ENCODE assay signal across 28 cellular contexts in genomic region chrX:39137363-39137954, GRCh38.
"Had no signal": no experiment of that assay in that cellular context is flagged by ENCODE, and none has a peak within 500 bp of the region (broad histone marks: within the 10 kb centered on the region; RNA-seq: fewer than 3 reads in every experiment).

No MANE protein-coding gene starts in this region.

- H3K27ac ChIP-seq: colonic mucosa, esophagus muscularis mucosa, foreskin keratinocyte, gastroesophageal sphincter, heart left ventricle, hepatocyte, lower lobe of right lung, psoas muscle, sigmoid colon, thoracic aorta, tibial nerve, upper lobe of left lung, uterus had no signal

- ATAC-seq: foreskin keratinocyte; gastroesophageal sphincter; heart left ventricle; left colon; left ventricle myocardium superior; lower lobe of right lung; naive thymus-derived CD8-positive, alpha-beta T cell; psoas muscle; right cardiac atrium; stimulated activated effector memory CD8-positive, alpha-beta T cell treated with anti-CD3 and anti-CD28 coated beads, Interleukin-12 subunit alpha, Interleukin-12 subunit beta, amount 100 ng/mL, for 72 hours had no signal

- H3K36me3 Mint-ChIP-seq: naive thymus-derived CD8-positive, alpha-beta T cell; stimulated activated effector memory CD8-positive, alpha-beta T cell treated with anti-CD3 and anti-CD28 coated beads, Interleukin-12 subunit alpha, Interleukin-12 subunit beta, amount 100 ng/mL, for 72 hours had no signal

- DNase-seq: colonic mucosa; effector CD8-positive, alpha-beta T cell; endodermal cell; foreskin keratinocyte; heart left ventricle; kidney glomerular epithelial cell; left colon; left ventricle myocardium superior; lower lobe of right lung; naive thymus-derived CD8-positive, alpha-beta T cell; nephron progenitor cell; nucleus accumbens; posterior cingulate gyrus; psoas muscle; right cardiac atrium; sigmoid colon; stimulated activated CD4-positive, alpha-beta T cell treated with anti-CD3 and anti-CD28 coated beads, Interleukin-2, amount 100 ng/mL, for 24 hours; stimulated activated CD4-positive, alpha-beta T cell treated with anti-CD3 and anti-CD28 coated beads, Interleukin-4, amount 100 ng/mL, for 24 hours; upper lobe of left lung had no signal

- H3K36me3 ChIP-seq: colonic mucosa, esophagus muscularis mucosa, gastroesophageal sphincter, heart left ventricle, lower lobe of right lung, sigmoid colon, thoracic aorta, tibial nerve, upper lobe of left lung, uterus had no signal

- H3K4me1 ChIP-seq: colonic mucosa, esophagus muscularis mucosa, foreskin keratinocyte, gastroesophageal sphincter, heart left ventricle, lower lobe of right lung, psoas muscle, sigmoid colon, tibial nerve, upper lobe of left lung, uterus had no signal

- H3K4me1 Mint-ChIP-seq: endodermal cell; stimulated activated effector memory CD8-positive, alpha-beta T cell treated with anti-CD3 and anti-CD28 coated beads, Interleukin-12 subunit alpha, Interleukin-12 subunit beta, amount 100 ng/mL, for 72 hours had no signal

- H3K9me3 Mint-ChIP-seq: dendritic cell treated with granulocyte-macrophage colony-stimulating factor and Interleukin-4, amounts not matched to agents 40 ng/mL and 50 ng/mL, for 4 days; naive thymus-derived CD8-positive, alpha-beta T cell; stimulated activated effector memory CD8-positive, alpha-beta T cell treated with anti-CD3 and anti-CD28 coated beads, Interleukin-12 subunit alpha, Interleukin-12 subunit beta, amount 100 ng/mL, for 72 hours; stimulated activated naive CD8-positive, alpha-beta T cell treated with anti-CD3 and anti-CD28 coated beads, Interleukin-15, Interleukin-2, amounts not matched to agents 100 ng/mL and 50 ng/mL, for 24 hours had no signal

- H3K4me2 ChIP-seq: hepatocyte had no signal

- H3K27ac Mint-ChIP-seq: dendritic cell treated with granulocyte-macrophage colony-stimulating factor and Interleukin-4, amounts not matched to agents 40 ng/mL and 50 ng/mL, for 4 days; endodermal cell; naive thymus-derived CD8-positive, alpha-beta T cell; nephron progenitor cell; stimulated activated effector memory CD8-positive, alpha-beta T cell treated with anti-CD3 and anti-CD28 coated beads, Interleukin-12 subunit alpha, Interleukin-12 subunit beta, amount 100 ng/mL, for 72 hours; stimulated activated naive CD8-positive, alpha-beta T cell treated with anti-CD3 and anti-CD28 coated beads, Interleukin-15, Interleukin-2, amounts not matched to agents 100 ng/mL and 50 ng/mL, for 24 hours had no signal

- H2AFZ ChIP-seq: hepatocyte had no signal

- H3K4me3 Mint-ChIP-seq: dendritic cell treated with granulocyte-macrophage colony-stimulating factor and Interleukin-4, amounts not matched to agents 40 ng/mL and 50 ng/mL, for 4 days; endodermal cell; naive thymus-derived CD8-positive, alpha-beta T cell; nephron progenitor cell; stimulated activated effector memory CD8-positive, alpha-beta T cell treated with anti-CD3 and anti-CD28 coated beads, Interleukin-12 subunit alpha, Interleukin-12 subunit beta, amount 100 ng/mL, for 72 hours; stimulated activated naive CD8-positive, alpha-beta T cell treated with anti-CD3 and anti-CD28 coated beads, Interleukin-15, Interleukin-2, amounts not matched to agents 100 ng/mL and 50 ng/mL, for 24 hours had no signal

- H3K27me3 Mint-ChIP-seq: dendritic cell treated with granulocyte-macrophage colony-stimulating factor and Interleukin-4, amounts not matched to agents 40 ng/mL and 50 ng/mL, for 4 days; naive thymus-derived CD8-positive, alpha-beta T cell; stimulated activated naive CD8-positive, alpha-beta T cell treated with anti-CD3 and anti-CD28 coated beads, Interleukin-15, Interleukin-2, amounts not matched to agents 100 ng/mL and 50 ng/mL, for 24 hours had no signal

- H3K9me3 ChIP-seq: colonic mucosa, esophagus muscularis mucosa, gastroesophageal sphincter, heart left ventricle, lower lobe of right lung, psoas muscle, sigmoid colon, thoracic aorta, tibial nerve, upper lobe of left lung, uterus had no signal

- H3K4me3 ChIP-seq: colonic mucosa, esophagus muscularis mucosa, gastroesophageal sphincter, heart left ventricle, hepatocyte, lower lobe of right lung, psoas muscle, sigmoid colon, thoracic aorta, tibial nerve, upper lobe of left lung, uterus had no signal

- H3K79me2 ChIP-seq: hepatocyte had no signal

- H3K27me3 ChIP-seq: colonic mucosa, esophagus muscularis mucosa, foreskin keratinocyte, gastroesophageal sphincter, hepatocyte, sigmoid colon, tibial nerve, upper lobe of left lung, uterus had no signal
